ENCODE assay signal across 8 cellular contexts in the genomic region with DNA sequence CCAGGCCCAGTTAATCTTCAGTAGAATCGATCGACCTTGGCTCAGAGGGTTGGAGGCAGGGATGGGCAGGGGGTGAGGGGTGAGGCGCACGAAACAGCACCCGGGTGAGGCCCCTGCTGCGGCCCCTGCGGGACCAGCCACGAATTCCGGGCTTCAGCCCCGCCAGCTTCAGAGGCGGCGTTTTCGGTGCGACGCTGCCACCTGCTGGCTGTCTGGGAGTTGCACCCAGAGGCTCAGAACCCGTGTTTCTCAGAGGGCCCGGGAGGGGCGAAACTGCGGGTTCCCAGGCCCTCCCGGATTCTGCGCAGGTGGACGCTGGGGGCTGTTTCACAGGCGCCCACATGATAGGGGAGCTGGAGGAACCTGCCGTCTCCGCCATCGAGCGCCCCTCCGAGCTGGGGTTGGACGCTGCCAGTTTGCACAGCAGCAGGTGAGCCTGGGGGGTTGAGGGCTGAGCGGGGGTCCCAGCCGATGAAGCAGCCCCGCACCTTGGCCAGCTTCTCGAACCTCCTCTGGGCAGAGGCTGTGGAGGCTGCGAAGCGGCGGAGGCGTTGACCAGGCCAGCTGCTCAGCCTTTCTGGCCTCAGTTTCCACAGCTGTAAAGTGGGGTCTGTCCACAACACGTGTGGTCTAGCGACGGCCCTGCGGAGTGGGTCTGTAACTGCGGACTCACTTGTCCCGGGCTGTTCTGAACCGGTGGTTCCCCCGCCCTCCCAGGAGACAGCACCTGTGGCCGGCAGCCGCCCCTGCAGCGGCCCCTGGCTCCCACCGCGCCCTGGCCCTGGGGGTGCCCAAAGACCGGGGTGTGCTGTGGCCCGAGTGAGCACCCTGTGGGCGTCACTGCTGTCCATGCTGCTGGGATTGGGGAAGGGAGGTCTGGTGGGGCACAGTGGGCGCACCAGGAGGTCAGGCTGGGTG. TPM values are rescaled to one million over a fixed set of nuclear protein-coding genes. Genes with fewer than 3 reads are reported as not detected.
DNase-seq lines count a peak whose midpoint lies in the region; ATAC-seq, FAIRE-seq and TF ChIP-seq lines count a peak whose summit lies in the region.

No MANE protein-coding gene starts in this region.

- no peak overlapping the region for H3K9ac ChIP-seq in kidney (ENCODE audit: low read length in 2 of 2)

- peak; percentile 54 for TF ChIP-seq POLR2A in GM18505 (IDR thresholded peaks at IDR 0.05; ENCODE audit: borderline replicate concordance, extremely low read depth, insufficient read depth, insufficient read length)

- ATAC-seq in GM18505 (IDR thresholded peaks at IDR 0.05; ENCODE audit: unreplicated experiment) (peak; percentile 47), HG02943 (IDR thresholded peaks at IDR 0.05; ENCODE audit: low read depth, unreplicated experiment) (peak; percentile 46)

- H3K9me3 ChIP-seq in A673 (ENCODE audit: low read depth, low read length, poor library complexity, severe bottlenecking) (peaks cover 10% of the 10 kb centered on the region), kidney (ENCODE audit: control insufficient read depth in 1 of 2, low read length in 2 of 2) (peaks cover 0 to 17% of the 10 kb centered on the region in 2 donors)

- no peak overlapping the region for H3K27ac ChIP-seq in A673 (ENCODE audit: low read depth, low read length, poor library complexity, severe bottlenecking)
- no peak overlapping the region for H3K27ac ChIP-seq in VCaP
- H3K27ac ChIP-seq in kidney (ENCODE audit: low read depth in 2 of 2, low read length in 2 of 2): no peak overlapping the region

- in situ Hi-C loops in T47D (cut with HindIII; ENCODE audit: low pct_unique_long_range_greater_than_20kb, low sequenced_read_pairs): no loop called here

- H3K4me3 ChIP-seq in A673 (ENCODE audit: low read depth, low read length, poor library complexity, severe bottlenecking): no peak overlapping the region
- H3K4me3 ChIP-seq in kidney (ENCODE audit: low read length in 2 of 2): no peak overlapping the region

- intact Hi-C loops in A673 (cut with micrococcal nuclease; ENCODE audit: unreplicated experiment) (loop anchor here (1.0 to 10.0 kb wide), 4 partner anchors 37 to 187 kb away; no protein-coding TSS in a partner anchor), kidney (cut with DNase I) (loop anchor here (10.0 kb wide), 1 partner anchor 115 kb away; no protein-coding TSS in a partner anchor)

- H3K36me3 ChIP-seq in A673 (ENCODE audit: insufficient read depth, low read length, poor library complexity, severe bottlenecking) (no peaks in the 10 kb centered on the region), kidney (ENCODE audit: control insufficient read depth in 1 of 2, insufficient read depth in 2 of 2, low read length in 2 of 2) (no peaks in the 10 kb centered on the region)

- peaks cover 89% of the 10 kb centered on the region for H3K27me3 ChIP-seq in A673 (replicated peaks; ENCODE audit: insufficient read depth, low read depth, low read length, poor library complexity)

- CTCF ChIA-PET in A673 (lab: Charles Lee): interaction anchor here (1.0 to 1.4 kb wide), 3 partner anchors 28 to 186 kb away, joined by 3 to 27 read pairs (median 5); no protein-coding TSS in a partner anchor

- TF ChIP-seq CTCF in A673 (conservative IDR thresholded peaks at IDR 0.05; ENCODE audit: low read depth, low read length): peak; percentile 94
- TF ChIP-seq CTCF in VCaP (conservative IDR thresholded peaks at IDR 0.05): peak; percentile 96
- peak; percentile 93 for TF ChIP-seq CTCF in kidney (IDR thresholded peaks at IDR 0.05; ENCODE audit: borderline replicate concordance, extremely low read depth, insufficient read depth)

- POLR2A ChIA-PET in A673 (lab: Charles Lee; ENCODE audit: low non-redundant PET): no interaction called here

- no TSS peak for BruUV-seq in A673 (replicated peaks; lab: Mats Ljungman, UMichigan)

- H3K4me1 ChIP-seq in A673 (ENCODE audit: insufficient read depth, low read length, poor library complexity, severe bottlenecking) (peaks cover 15% of the 10 kb centered on the region), kidney (ENCODE audit: control insufficient read depth in 1 of 2, insufficient read depth in 1 of 2, low read depth in 1 of 2, low read length in 2 of 2) (no peaks in the 10 kb centered on the region)

- FAIRE-seq in kidney (lab: Jason Lieb, UNC): no peak

- DNase-seq in A673 (ENCODE audit: low spot score) (peak; percentile 83), NCI-H2029 treated with DMSO at 0.1 percent for 48 hours (lab: John Stamatoyannopoulos, UW) (peak; percentile 32), T47D (ENCODE audit: low read depth in 1 of 2, low spot score in 1 of 2) (peak; percentile 80 to 100), kidney (no peak)
- peak; percentile 86 for DNase-seq in stimulated activated CD4-positive, alpha-beta T cell treated with anti-CD3 and anti-CD28 coated beads, Interleukin-4, amount 100 ng/mL, for 1 hour

RNA-seq across cellular contexts. Expression of a gene that starts 2.5 kb away (rescaled TPM):
- total RNA-seq in A673 (2021) (not detected in 2 replicates), kidney (not detected)
- not detected for polyA plus RNA-seq in kidney (ENCODE audit: insufficient read depth, low read depth, low replicate concordance)

RNA-seq across cellular contexts. Expression of a gene that starts 56.8 kb away (rescaled TPM):
- 0.17 TPM in 1 of 2 replicates, not detected in the other for total RNA-seq in A673 (2021)
- total RNA-seq in kidney: 9.5 TPM
- polyA plus RNA-seq in kidney (ENCODE audit: insufficient read depth, low read depth, low replicate concordance): 2.0 TPM
